ENCODE assay signal across 1 cellular context in the genomic region with DNA sequence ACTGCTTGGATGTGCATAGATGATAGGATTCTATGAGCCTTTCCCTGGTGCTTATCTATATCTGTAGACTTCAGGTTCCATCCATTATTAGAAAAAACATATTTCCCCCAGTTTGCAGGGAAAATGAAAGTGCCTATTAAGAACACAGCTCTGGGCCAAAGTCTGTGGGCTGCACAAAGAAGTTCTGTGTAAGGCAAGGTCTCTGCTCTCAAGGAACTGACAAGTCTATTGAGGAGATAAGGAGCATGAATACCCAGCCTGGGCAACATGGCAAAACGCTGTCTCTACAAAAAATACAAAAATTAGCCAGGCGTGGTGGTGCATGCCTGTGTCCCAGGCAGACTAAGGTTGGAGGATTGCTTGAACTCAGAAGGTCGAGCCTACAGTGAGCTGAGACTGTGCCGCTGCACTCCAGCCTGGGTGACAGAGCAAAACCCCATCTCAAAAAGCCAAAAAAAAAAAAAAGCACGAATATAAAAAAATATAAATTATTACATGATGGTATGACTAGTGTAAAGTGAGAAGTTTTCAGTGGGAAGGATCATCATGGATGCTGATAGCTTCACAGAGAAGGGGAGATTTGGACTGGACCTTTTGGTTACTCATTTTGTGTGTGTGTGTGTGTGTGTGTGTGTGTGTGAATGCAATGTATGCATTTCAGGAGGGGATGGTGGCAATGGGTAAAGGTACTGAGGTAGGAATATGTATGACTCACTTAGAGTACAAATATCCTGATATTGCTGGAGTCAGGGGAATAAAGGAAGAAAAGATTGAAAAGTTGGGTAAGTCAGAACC.
TF ChIP-seq lines count a peak whose summit lies in the region.

No MANE protein-coding gene starts in this region.

TF ChIP-seq in K562, 482 proteins besides CTCF, POLR2A, EP300 and RAD21:
- TF ChIP-seq CAMTA2 (CRISPR knock-in tag; conservative IDR thresholded peaks at IDR 0.05) (no peak), RFX1 (IDR thresholded peaks at IDR 0.05) (no peak), ZNF239 (CRISPR knock-in tag; IDR thresholded peaks at IDR 0.05) (peak; percentile 87), ZNF780A (CRISPR knock-in tag; IDR thresholded peaks at IDR 0.05) (no peak), CREB1 (IDR thresholded peaks at IDR 0.05) (no peak), CREB1 (CRISPR knock-in tag; IDR thresholded peaks at IDR 0.05) (no peak), GATA2 (CRISPR knock-in tag; IDR thresholded peaks at IDR 0.05) (peak; percentile 20; the same call in 1 of the 2 replicates)
- TF ChIP-seq, protein P1, sequence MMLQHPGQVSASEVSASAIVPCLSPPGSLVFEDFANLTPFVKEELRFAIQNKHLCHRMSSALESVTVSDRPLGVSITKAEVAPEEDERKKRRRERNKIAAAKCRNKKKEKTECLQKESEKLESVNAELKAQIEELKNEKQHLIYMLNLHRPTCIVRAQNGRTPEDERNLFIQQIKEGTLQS (IDR thresholded peaks at IDR 0.05), result peak; percentile 11; the same call in 1 of the 2 replicates
- TF ChIP-seq, protein P1 (CRISPR knock-in tag; conservative IDR thresholded peaks at IDR 0.05), result no peak
TF ChIP-seq in K562: peak in this region for 3.
